ENCODE assay signal across 8 cellular contexts in the genomic region with DNA sequence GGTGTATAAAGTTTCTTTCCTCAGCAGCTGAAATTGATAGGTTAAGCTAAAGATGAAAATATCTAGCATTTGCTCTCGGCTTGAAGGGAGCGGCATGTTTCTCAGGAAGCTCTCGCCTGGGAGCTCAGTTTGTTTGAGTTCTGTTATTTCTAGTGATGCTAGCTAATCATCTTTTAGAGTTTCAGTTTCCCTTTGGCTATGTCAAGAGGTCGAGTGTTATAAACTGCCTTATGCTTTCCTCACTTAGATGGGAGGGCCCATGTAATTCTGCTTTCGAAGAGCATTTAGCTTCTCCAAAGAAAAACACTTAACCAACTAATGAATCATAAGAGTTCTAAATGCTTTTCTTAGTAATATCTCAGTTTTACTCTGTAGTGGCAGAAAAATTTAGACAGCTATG. TPM values are rescaled to one million over a fixed set of nuclear protein-coding genes. Genes with fewer than 3 reads are reported as not detected.
DNase-seq lines count a peak whose midpoint lies in the region; ATAC-seq and TF ChIP-seq lines count a peak whose summit lies in the region.

No MANE protein-coding gene starts in this region.

- peak overlapping the region in 36 of 59 donors; percentile 0 to 42 (median 14) for H3K4me3 ChIP-seq in dorsolateral prefrontal cortex

- H3K27me3 ChIP-seq in dorsolateral prefrontal cortex = no peaks in the 10 kb centered on the region

- peak; percentile 98 for ATAC-seq in GM18505 (IDR thresholded peaks at IDR 0.05; ENCODE audit: unreplicated experiment)
- peak; percentile 98 for ATAC-seq in GM21717 (IDR thresholded peaks at IDR 0.05; ENCODE audit: unreplicated experiment)
- peak; percentile 94 for ATAC-seq in sciatic nerve
- ATAC-seq in left colon = no peak

- DNase-seq in M059J (ENCODE audit: low read depth) (peak; percentile 25), dorsolateral prefrontal cortex (no peak), sciatic nerve (ENCODE audit: low spot score) (no peak), NCI-H748 (lab: John Stamatoyannopoulos, UW; ENCODE audit: unreplicated experiment) (no peak), left colon (no peak), C1 segment of cervical spinal cord (lab: John Stamatoyannopoulos, UW) (no peak)

- peak overlapping the region in 31 of 59 donors; percentile 1 to 70 (median 28) for H3K27ac ChIP-seq in dorsolateral prefrontal cortex

- no peak for TF ChIP-seq POLR2A in GM18505 (IDR thresholded peaks at IDR 0.05; ENCODE audit: borderline replicate concordance, extremely low read depth, insufficient read depth, insufficient read length)

- TF ChIP-seq CTCF in dorsolateral prefrontal cortex (IDR thresholded peaks at IDR 0.05 in 54 of 56, conservative IDR thresholded peaks at IDR 0.05 in 2 of 56; ENCODE audit: low read depth in 1 of 56, partially characterized antibody in 56 of 56) = no peak

- intact Hi-C loops in dorsolateral prefrontal cortex (cut with DNase I) (no loop called here), sciatic nerve (cut with DNase I) (no loop called here), left colon (cut with DNase I, micrococcal nuclease) (no loop called here)

RNA-seq across cellular contexts. Expression of a gene that starts 33.6 kb away (rescaled TPM):
- 0.02 TPM in 1 of 2 replicates, not detected in the other for total RNA-seq in M059J (2014; rRNA removed; shearing (Covaris generic))
- total RNA-seq in dorsolateral prefrontal cortex (100 to 1,000 TPM in 2 of 120 experiments, 10 to 100 TPM in 118; 25.2 to 120 (median 49.4) TPM), sciatic nerve (6.7 TPM), left colon (1 to 10 TPM; 1.1 to 3.0 TPM)

RNA-seq across cellular contexts. Expression of a gene that starts 52.9 kb away (rescaled TPM):
- not detected in 2 replicates for total RNA-seq in M059J (2014; rRNA removed; shearing (Covaris generic))
- total RNA-seq in dorsolateral prefrontal cortex = under 1 TPM in 1 of 120 experiments, not detected in 119; 0.35 TPM
- not detected for total RNA-seq in sciatic nerve
- total RNA-seq in left colon = not detected
